21 cellular contexts compared by ENCODE assay signal in genomic region chr7:110774066-110774465, GRCh38.
"Had no signal": no experiment of that assay in that cellular context is flagged by ENCODE, and none has a peak within 500 bp of the region (broad histone marks: within the 10 kb centered on the region; RNA-seq: fewer than 3 reads in every experiment).

No MANE protein-coding gene starts in this region.

- H3K27ac Mint-ChIP-seq: activated CD8-positive, alpha-beta T cell treated with anti-CD3 and anti-CD28 coated beads for 36 hours; activated naive CD4-positive, alpha-beta T cell treated with anti-CD3 and anti-CD28 coated beads, Interleukin-2, amount 50 U/mL, for 24 hours; stimulated activated memory B cell treated with anti-CD40 and anti-IgM and Interleukin-4, amounts not matched to agents 10 μg/mL and 1 μg/mL and 100 μg/mL, for 72 hours; T-helper 17 cell; WTC11 had no signal

- DNase-seq: activated CD4-positive, alpha-beta T cell treated with anti-CD3 and anti-CD28 coated beads for 4 hours; activated CD8-positive, alpha-beta T cell treated with anti-CD3 and anti-CD28 coated beads for 36 hours; activated effector memory CD4-positive, alpha-beta T cell treated with anti-CD3 and anti-CD28 coated beads, Interleukin-2, amount 50 U/mL, for 16 hours; activated T-cell treated with anti-CD3 and anti-CD28 coated beads, Interleukin-2, amount 50 U/mL, for 48 hours; amniotic stem cell; cortex of kidney; effector CD4-positive, alpha-beta T cell; foreskin melanocyte; head of caudate nucleus; left cardiac atrium; mucosa of descending colon; naive thymus-derived CD4-positive, alpha-beta T cell; pancreas; stimulated activated CD4-positive, alpha-beta T cell treated with anti-CD3 and anti-CD28 coated beads, Interleukin-2, amount 100 ng/mL, for 48 hours; T-helper 17 cell; tibial artery; uterus had no signal

- H3K27me3 Mint-ChIP-seq: activated CD8-positive, alpha-beta T cell treated with anti-CD3 and anti-CD28 coated beads for 36 hours; activated naive CD4-positive, alpha-beta T cell treated with anti-CD3 and anti-CD28 coated beads, Interleukin-2, amount 50 U/mL, for 24 hours; central memory CD8-positive, alpha-beta T cell; naive thymus-derived CD4-positive, alpha-beta T cell; stimulated activated memory B cell treated with anti-CD40 and anti-IgM and Interleukin-4, amounts not matched to agents 10 μg/mL and 1 μg/mL and 100 μg/mL, for 72 hours; T-helper 17 cell had no signal

- H3K27me3 ChIP-seq: pancreas, tibial artery, uterus had no signal

- H3K4me1 ChIP-seq: pancreas, tibial artery, uterus had no signal

- H3K27ac ChIP-seq: pancreas, tibial artery, uterus had no signal

- H3K36me3 Mint-ChIP-seq: stimulated activated memory B cell treated with anti-CD40 and anti-IgM and Interleukin-4, amounts not matched to agents 10 μg/mL and 1 μg/mL and 100 μg/mL, for 72 hours; WTC11 had no signal

- H3K4me3 ChIP-seq: mucosa of descending colon, pancreas, tibial artery, uterus had no signal

- H3K4me1 Mint-ChIP-seq: central memory CD8-positive, alpha-beta T cell; stimulated activated memory B cell treated with anti-CD40 and anti-IgM and Interleukin-4, amounts not matched to agents 10 μg/mL and 1 μg/mL and 100 μg/mL, for 72 hours; T-helper 17 cell had no signal

- H3K9me3 Mint-ChIP-seq: activated CD8-positive, alpha-beta T cell treated with anti-CD3 and anti-CD28 coated beads for 36 hours; activated naive CD4-positive, alpha-beta T cell treated with anti-CD3 and anti-CD28 coated beads, Interleukin-2, amount 50 U/mL, for 24 hours; central memory CD8-positive, alpha-beta T cell; stimulated activated memory B cell treated with anti-CD40 and anti-IgM and Interleukin-4, amounts not matched to agents 10 μg/mL and 1 μg/mL and 100 μg/mL, for 72 hours; WTC11 had no signal

- H3K36me3 ChIP-seq: pancreas, tibial artery, uterus had no signal

- H3K9me3 ChIP-seq: mucosa of descending colon, pancreas, tibial artery, uterus had no signal

- H3K4me3 Mint-ChIP-seq: activated CD8-positive, alpha-beta T cell treated with anti-CD3 and anti-CD28 coated beads for 36 hours; activated naive CD4-positive, alpha-beta T cell treated with anti-CD3 and anti-CD28 coated beads, Interleukin-2, amount 50 U/mL, for 24 hours; central memory CD8-positive, alpha-beta T cell; naive thymus-derived CD4-positive, alpha-beta T cell; stimulated activated memory B cell treated with anti-CD40 and anti-IgM and Interleukin-4, amounts not matched to agents 10 μg/mL and 1 μg/mL and 100 μg/mL, for 72 hours; T-helper 17 cell; WTC11 had no signal

- ATAC-seq: activated CD8-positive, alpha-beta T cell treated with anti-CD3 and anti-CD28 coated beads for 36 hours; left cardiac atrium; mucosa of descending colon; naive thymus-derived CD4-positive, alpha-beta T cell; stimulated activated memory B cell treated with anti-CD40 and anti-IgM and Interleukin-4, amounts not matched to agents 10 μg/mL and 1 μg/mL and 100 μg/mL, for 72 hours; T-helper 17 cell; WTC11 had no signal
